12 cellular contexts compared by ENCODE assay signal in genomic region chr4:155692990-155693659, GRCh38. TPM values are rescaled to one million over a fixed set of nuclear protein-coding genes. Genes with fewer than 3 reads are reported as not detected.
DNase-seq lines count a peak whose midpoint lies in the region; ATAC-seq, FAIRE-seq and TF ChIP-seq lines count a peak whose summit lies in the region.
"Had no signal": no experiment of that assay in that cellular context is flagged by ENCODE, and none has a peak within 500 bp of the region (broad histone marks: within the 10 kb centered on the region; RNA-seq: fewer than 3 reads in every experiment).

No MANE protein-coding gene starts in this region.

- 37% methylated on average over 5 of the region's 5 CpGs for WGBS in GM12878 (ENCODE audit: insufficient coverage, insufficient replicate concordance, low lambda C conversion rate, missing lambda C conversion rate)

- BruUV-seq in GM12878 (replicated peaks; lab: Mats Ljungman, UMichigan) = no TSS peak

- no peak for TF ChIP-seq EP300 in GM12878 (IDR thresholded peaks at IDR 0.05; ENCODE audit: borderline replicate concordance in 1 of 2, control insufficient read depth in 1 of 2, low read depth in 2 of 2, low read length in 2 of 2)

- TF ChIP-seq RAD21 in GM12878 (IDR thresholded peaks at IDR 0.05; ENCODE audit: insufficient read depth, low read depth, low read length) = no peak

- H3K79me2 ChIP-seq in GM12878 (ENCODE audit: control insufficient read depth, insufficient read depth, low read length) = no peaks in the 10 kb centered on the region

- RAD21 ChIA-PET in GM12878 (lab: Charles Lee; ENCODE audit: unreplicated experiment) = interaction anchor here (1.6 to 3.3 kb wide), 4 partner anchors 11 to 66 kb away, joined by 3 to 14 read pairs (median 8); partner anchors contain the start of gene GUCY1B1

- H3K4me3 ChIP-seq in GM12878 (no peak overlapping the region), lower lobe of right lung (no peak overlapping the region), foreskin fibroblast (ENCODE audit: low read depth in 1 of 2, low read length in 2 of 2) (no peak overlapping the region)

- ATAC-seq in HG02943 (IDR thresholded peaks at IDR 0.05; ENCODE audit: low read depth, unreplicated experiment) = peak; percentile 63
- peak; percentile 25; the same call in 2 of the 3 replicates for ATAC-seq in GM12878
- ATAC-seq in lower lobe of right lung = peak; percentile 78 to 91
- no peak for ATAC-seq in HG03521 (IDR thresholded peaks at IDR 0.05; ENCODE audit: unreplicated experiment)
- ATAC-seq: Panc1 had no signal

- H3K4me1 ChIP-seq in GM12878 (ENCODE audit: control insufficient read depth, insufficient read depth, low read length) = no peaks in the 10 kb centered on the region
- peaks cover 35% of the 10 kb centered on the region for H3K4me1 ChIP-seq in lower lobe of right lung

- TF ChIP-seq CTCF in GM12878 (IDR thresholded peaks at IDR 0.05 in 2 of 3, conservative IDR thresholded peaks at IDR 0.05 in 1 of 3; ENCODE audit: control insufficient read depth in 2 of 3, extremely low read depth in 1 of 3, insufficient read depth in 1 of 3, low read depth in 3 of 3, low read length in 3 of 3) (no peak), lower lobe of right lung (IDR thresholded peaks at IDR 0.05) (no peak), foreskin fibroblast (IDR thresholded peaks at IDR 0.05; ENCODE audit: low read depth, low read length) (no peak)

- no peaks in the 10 kb centered on the region for H4K20me1 ChIP-seq in GM12878 (ENCODE audit: control insufficient read depth, insufficient read depth)

- H2AFZ ChIP-seq in GM12878 (ENCODE audit: control insufficient read depth, low read depth, low read length) = no peak overlapping the region

- no peak overlapping the region for H3K27ac ChIP-seq in GM12878 (ENCODE audit: control insufficient read depth, insufficient read depth)
- peak overlapping the region; percentile 44 for H3K27ac ChIP-seq in lower lobe of right lung
- H3K27ac ChIP-seq: KMS-11 had no signal

- H3K9ac ChIP-seq in GM12878 (ENCODE audit: control insufficient read depth, insufficient read depth, low read length) = no peak overlapping the region
- H3K9ac ChIP-seq: KMS-11 had no signal

- H3K36me3 ChIP-seq in GM12878 (ENCODE audit: control insufficient read depth in 2 of 2, insufficient read depth in 2 of 2, low read length in 1 of 2) = no peaks in the 10 kb centered on the region
- no peaks in the 10 kb centered on the region for H3K36me3 ChIP-seq in lower lobe of right lung

- POLR2A ChIA-PET in GM12878 (lab: Charles Lee) = interaction anchor here (0.6 to 1.8 kb wide), 5 partner anchors 9 to 1104 kb away, joined by 3 to 8 read pairs (median 3); no protein-coding TSS in a partner anchor

- no peaks in the 10 kb centered on the region for H3K27me3 ChIP-seq in GM12878 (replicated peaks in 1 of 2; ENCODE audit: control insufficient read depth in 2 of 2, insufficient read depth in 2 of 2, low read length in 1 of 2)
- no peaks in the 10 kb centered on the region for H3K27me3 ChIP-seq in lower lobe of right lung (ENCODE audit: low read depth)

- no peak overlapping the region for H3K4me2 ChIP-seq in GM12878 (ENCODE audit: control insufficient read depth, insufficient read depth)

- no peaks in the 10 kb centered on the region for H3K9me3 ChIP-seq in GM12878 (replicated peaks; ENCODE audit: control insufficient read depth, insufficient read depth, low read length)
- no peaks in the 10 kb centered on the region for H3K9me3 ChIP-seq in lower lobe of right lung

- SMC1A ChIA-PET in GM12878 (lab: Charles Lee; ENCODE audit: uncharacterized antibody, unreplicated experiment) = interaction anchor here (0.7 to 8.4 kb wide), 14 partner anchors 8 to 250 kb away, joined by 3 to 52 read pairs (median 4); no protein-coding TSS in a partner anchor

- DNase-seq in ACHN = peak; percentile 19
- DNase-seq in GM12878 (ENCODE audit: low read depth, low spot score) = no peak
- DNase-seq in lower lobe of right lung = no peak
- no peak for DNase-seq in foreskin fibroblast
- no peak for DNase-seq in SHP77 treated with DMSO at 0.1 percent for 48 hours (lab: John Stamatoyannopoulos, UW)
- DNase-seq in posterior vena cava (ENCODE audit: low spot score) = no peak
- DNase-seq: NCI-H1417 treated with DMSO at 0.1 percent for 48 hours, SW 1271 had no signal

- no peak for TF ChIP-seq POLR2A in GM12878 (IDR thresholded peaks at IDR 0.05; ENCODE audit: low read depth, low read length)

- in situ Hi-C loops in ACHN (cut with HindIII; ENCODE audit: low pct_ligation_motif_present, low pct_unique_long_range_greater_than_20kb, low sequenced_read_pairs) (no loop called here), GM12878 (cut with MboI) (no loop called here)

- no peak for FAIRE-seq in GM12878 (lab: Jason Lieb, UNC)

- intact Hi-C loops in GM12878 (cut with micrococcal nuclease; ENCODE audit: unreplicated experiment) (no loop called here), lower lobe of right lung (cut with DNase I) (no loop called here), posterior vena cava (cut with DNase I) (no loop called here)

- CTCF ChIA-PET in GM12878 (lab: Yijun Ruan, JAX) = interaction anchor here (0.7 to 2.2 kb wide), 5 partner anchors 11 to 1476 kb away, joined by 3 to 9 read pairs (median 3); no protein-coding TSS in a partner anchor

TF ChIP-seq in GM12878, 131 proteins besides CTCF, POLR2A, EP300 and RAD21:
- TF ChIP-seq TAF1 (IDR thresholded peaks at IDR 0.05; ENCODE audit: borderline replicate concordance, low read depth, low read length) = no peak
- no peak for TF ChIP-seq HSF1 (IDR thresholded peaks at IDR 0.05; ENCODE audit: low read depth, low read length)
- TF ChIP-seq GABPA (IDR thresholded peaks at IDR 0.05; ENCODE audit: low read depth) = no peak
- TF ChIP-seq CBX5 (IDR thresholded peaks at IDR 0.05; ENCODE audit: low read depth) = no peak
- no peak for TF ChIP-seq CREB1 (IDR thresholded peaks at IDR 0.05; ENCODE audit: low read depth)
- TF ChIP-seq IKZF1 (conservative IDR thresholded peaks at IDR 0.05) = no peak
- no peak for TF ChIP-seq MYB (IDR thresholded peaks at IDR 0.05; ENCODE audit: borderline replicate concordance, low read depth, low read length)

RNA-seq across cellular contexts. Expression of gene GUCY1A1, which starts 26.5 kb away (rescaled TPM):
- 36.6 and 36.9 TPM in 2 replicates for total RNA-seq in GM12878 (2013; cell fraction: nucleolus; rRNA removed)
- total RNA-seq in GM12878 (2014; rRNA removed) = 0.51 and 0.76 TPM in 2 replicates
- 0.74 and 0.98 TPM in 2 replicates for total RNA-seq in GM12878 (2014; rRNA removed; fragmentation: Illumina TruSeq; extraction: Trizol)
- total RNA-seq in GM12878 (2021) = 0.46 and 0.48 TPM in 2 replicates
- 0.13 TPM for polyA plus RNA-seq in GM12878 (2011; ENCODE audit: low read depth)
- polyA plus RNA-seq in GM12878 (2011; rRNA removed) = 22.6 and 24.3 TPM in 2 replicates
- 15.3 and 16.9 TPM in 2 replicates for polyA plus RNA-seq in GM12878 (2011; cell fraction: cytosol; rRNA removed)
- polyA plus RNA-seq in GM12878 (2011; cell fraction: nucleus; rRNA removed) = 15.6 and 16.6 TPM in 2 replicates
- 0.20 and 0.38 TPM in 2 replicates for polyA plus RNA-seq in GM12878 (2012)
- polyA plus RNA-seq in GM12878 (2014; fragmentation: Illumina TruSeq; extraction: Trizol) = 0.54 and 0.87 TPM in 2 replicates
- 1 to 10 TPM in 1 of 2 experiments, under 1 TPM in 1; 0.57 to 1.1 TPM for polyA plus RNA-seq in GM12878 (2014; fragmentation: Nextera tagmentation; extraction: Ambion mirVana)
- 0.50 and 0.60 TPM in 2 replicates for polyA plus RNA-seq in GM12878 (2014; rRNA removed)
- 1 to 10 TPM in 1 of 2 experiments, under 1 TPM in 1; 0.44 to 1.0 TPM for polyA plus RNA-seq in GM12878 (2016; fragmentation: Nextera tagmentation; extraction: Ambion mirVana)
- polyA minus RNA-seq in GM12878 (2011; rRNA and poly(A)+ RNA removed) = 49.1 and 54.0 TPM in 2 replicates
- polyA minus RNA-seq in GM12878 (2011; cell fraction: cytosol; rRNA and poly(A)+ RNA removed) = 10.7 and 12.0 TPM in 2 replicates
- 16.9 and 20.4 TPM in 2 replicates for polyA minus RNA-seq in GM12878 (2011; cell fraction: nucleus; rRNA and poly(A)+ RNA removed)
- 63.1 TPM for total RNA-seq in lower lobe of right lung
- 100 to 1,000 TPM in 1 of 2 donors, 10 to 100 TPM in 1; 88.1 to 108 TPM for total RNA-seq in posterior vena cava
